Comparison of ENCODE assay signal across 11 cellular contexts in the genomic region with DNA sequence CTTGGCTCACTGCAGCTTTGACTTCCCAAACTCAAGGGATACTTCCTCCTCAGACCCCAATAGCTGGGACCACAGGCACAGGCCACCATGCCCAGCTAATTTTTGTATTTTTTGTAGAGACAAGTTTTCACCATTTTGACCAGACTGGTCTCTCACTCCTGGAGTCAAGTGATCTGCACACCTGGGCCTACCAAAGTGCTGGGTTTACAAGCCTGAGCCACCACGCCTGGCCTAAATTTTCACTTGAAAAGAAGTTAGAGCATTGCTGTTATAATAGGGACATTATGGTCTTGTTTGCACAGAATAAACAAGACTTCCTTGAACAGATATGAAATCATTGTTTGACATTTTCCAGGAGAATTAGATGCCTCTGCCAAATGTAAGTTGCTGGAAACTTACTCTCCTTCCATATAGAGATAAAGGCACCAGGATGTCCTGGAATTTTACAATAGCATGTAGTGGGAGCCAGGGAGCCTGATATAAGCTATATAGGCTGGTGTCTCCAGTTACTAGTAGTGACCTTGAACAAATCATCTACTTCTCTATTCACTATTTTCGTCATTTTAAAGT.
"Had no signal": no experiment of that assay in that cellular context is flagged by ENCODE, and none has a peak within 500 bp of the region (broad histone marks: within the 10 kb centered on the region; RNA-seq: fewer than 3 reads in every experiment).

No MANE protein-coding gene starts in this region.

- H3K27ac ChIP-seq: thoracic aorta had no signal

- ATAC-seq: activated naive CD8-positive, alpha-beta T cell treated with anti-CD3 and anti-CD28 coated beads, Interleukin-2, amount 50 U/mL, for 24 hours; stimulated activated naive CD8-positive, alpha-beta T cell treated with anti-CD3 and anti-CD28 coated beads, Interleukin-15, amount 100 ng/mL, for 72 hours had no signal

- DNase-seq: activated CD4-positive, alpha-beta T cell treated with anti-CD3 and anti-CD28 coated beads for 4 hours; activated CD8-positive, alpha-beta memory T cell treated with anti-CD3 and anti-CD28 coated beads for 24 hours; activated naive CD4-positive, alpha-beta T cell treated with Interleukin-2 at 50 U/mL for 16 hours; activated naive CD8-positive, alpha-beta T cell treated with anti-CD3 and anti-CD28 coated beads, Interleukin-2, amount 50 U/mL, for 24 hours; effector CD8-positive, alpha-beta T cell; immature natural killer cell; nephron progenitor cell; stimulated activated CD4-positive, alpha-beta T cell treated with anti-CD3 and anti-CD28 coated beads, Interleukin-4, amount 100 ng/mL, for 4 hours; stimulated activated naive CD8-positive, alpha-beta T cell treated with anti-CD3 and anti-CD28 coated beads, Interleukin-15, amount 100 ng/mL, for 72 hours; T1000 had no signal

- H3K4me3 ChIP-seq: thoracic aorta had no signal

- H3K36me3 ChIP-seq: thoracic aorta had no signal
